Comparison of ENCODE assay signal across 8 cellular contexts in genomic region chr2:15561574-15562344, GRCh38. TPM values are rescaled to one million over a fixed set of nuclear protein-coding genes. Genes with fewer than 3 reads are reported as not detected.
DNase-seq lines count a peak whose midpoint lies in the region; ATAC-seq, FAIRE-seq and TF ChIP-seq lines count a peak whose summit lies in the region.

No MANE protein-coding gene starts in this region.

- peaks cover 19% of the 10 kb centered on the region for H3K4me1 Mint-ChIP-seq in WTC11

- no peaks in the 10 kb centered on the region for H3K9me3 Mint-ChIP-seq in WTC11

- WGBS in ectodermal cell, 2 experiments: 22 to 31% methylated on average over 12 to 13 of the region's 13 CpGs
- WGBS in lung, 2 donors: 8 to 9% methylated on average over 13 of the region's 13 CpGs

- POLR2A ChIA-PET in WTC11 (lab: Charles Lee): no interaction called here

- H3K27ac ChIP-seq in ectodermal cell (ENCODE audit: insufficient read depth, low read depth, low read length, poor library complexity, severe bottlenecking) (peak overlapping the region; percentile 92), lung (ENCODE audit: low read depth in 1 of 2, low read length in 1 of 2) (peak overlapping the region; percentile 54 to 87)

- CTCF ChIA-PET in WTC11 (lab: Charles Lee): interaction anchor here (0.6 to 2.0 kb wide), 8 partner anchors 11 to 1068 kb away, joined by 3 to 24 read pairs (median 4); no protein-coding TSS in a partner anchor

- no peak for TF ChIP-seq POLR2A in H54 (IDR thresholded peaks at IDR 0.05; ENCODE audit: low read depth, low read length)

- H3K27me3 Mint-ChIP-seq in WTC11 (ENCODE audit: low read depth): peaks cover 6% of the 10 kb centered on the region

- no peaks in the 10 kb centered on the region for H3K36me3 ChIP-seq in GM06990 (ENCODE audit: control insufficient read depth, insufficient read depth, low read length)
- no peaks in the 10 kb centered on the region for H3K36me3 ChIP-seq in ectodermal cell (ENCODE audit: control insufficient read depth, insufficient read depth, low read length)
- no peaks in the 10 kb centered on the region for H3K36me3 ChIP-seq in lung (ENCODE audit: control insufficient read depth in 2 of 2, insufficient read depth in 2 of 2, low read length in 2 of 2)

- DNase-seq in GM06990 (ENCODE audit: extremely low read depth, insufficient read length): peak; percentile 7
- peak; percentile 12 for DNase-seq in H54 (ENCODE audit: insufficient read length, low spot score)
- DNase-seq in LoVo (ENCODE audit: low spot score): peak; percentile 35
- DNase-seq in WTC11 (ENCODE audit: low spot score): no peak
- no peak for DNase-seq in lung (ENCODE audit: low spot score)
- DNase-seq in stimulated activated naive CD4-positive, alpha-beta T cell treated with Interleukin-2 at 50 U/mL for 16 hours (lab: John Stamatoyannopoulos, UW): peak; percentile 13
- DNase-seq in NK-92 treated with Interleukin-12 subunit alpha and Interleukin-12 subunit beta, amount 100 ng/mL, for 24 hours (lab: John Stamatoyannopoulos, UW): no peak

- H3K27me3 ChIP-seq in GM06990 (replicated peaks; ENCODE audit: control insufficient read depth, insufficient read depth, low read length) (no peaks in the 10 kb centered on the region), ectodermal cell (ENCODE audit: control insufficient read depth, insufficient read depth, low read length, poor library complexity, severe bottlenecking) (no peaks in the 10 kb centered on the region), lung (ENCODE audit: control insufficient read depth, insufficient read depth) (no peaks in the 10 kb centered on the region)

- peak overlapping the region; percentile 81 for H3K27ac Mint-ChIP-seq in WTC11

- TF ChIP-seq CTCF in GM06990 (IDR thresholded peaks at IDR 0.05; ENCODE audit: insufficient read depth, low read length, poor library complexity, severe bottlenecking): no peak
- no peak for TF ChIP-seq CTCF in WTC11 (IDR thresholded peaks at IDR 0.05)
- TF ChIP-seq CTCF in lung (IDR thresholded peaks at IDR 0.05; ENCODE audit: control extremely low read depth, extremely low read depth): no peak

- H3K4me3 Mint-ChIP-seq in WTC11: peak overlapping the region; percentile 99

- no peak for FAIRE-seq in H54 (lab: Jason Lieb, UNC)

- no peaks in the 10 kb centered on the region for H3K36me3 Mint-ChIP-seq in WTC11

- H3K9me3 ChIP-seq in ectodermal cell (ENCODE audit: control insufficient read depth, low read length) (no peaks in the 10 kb centered on the region), lung (ENCODE audit: control insufficient read depth in 2 of 2, insufficient read depth in 1 of 2, low read length in 1 of 2) (no peaks in the 10 kb centered on the region)

- H3K4me1 ChIP-seq in ectodermal cell (ENCODE audit: control insufficient read depth, insufficient read depth, low read length) (peaks cover 12% of the 10 kb centered on the region), lung (ENCODE audit: control insufficient read depth in 2 of 2, insufficient read depth in 2 of 2, low read length in 2 of 2) (peaks cover 2 to 18% of the 10 kb centered on the region in 2 donors)

- H3K4me3 ChIP-seq in GM06990 (replicated peaks; ENCODE audit: low read depth, low read length): peak overlapping the region; percentile 86
- H3K4me3 ChIP-seq in ectodermal cell (ENCODE audit: insufficient read depth, low read depth, low read length): peak overlapping the region; percentile 83
- H3K4me3 ChIP-seq in lung: peak overlapping the region; percentile 29

- ATAC-seq in WTC11 (peak; percentile 3; the same call in 1 of the 2 replicates), lung (ENCODE audit: insufficient read depth, low FRiP score) (peak; percentile 42)

TF ChIP-seq in WTC11, 78 proteins besides CTCF, POLR2A, EP300 and RAD21 (continues in another document):
- no peak for TF ChIP-seq E2F4 (CRISPR knock-in tag; IDR thresholded peaks at IDR 0.05; ENCODE audit: borderline replicate concordance, low read depth)
- TF ChIP-seq, protein P1, sequence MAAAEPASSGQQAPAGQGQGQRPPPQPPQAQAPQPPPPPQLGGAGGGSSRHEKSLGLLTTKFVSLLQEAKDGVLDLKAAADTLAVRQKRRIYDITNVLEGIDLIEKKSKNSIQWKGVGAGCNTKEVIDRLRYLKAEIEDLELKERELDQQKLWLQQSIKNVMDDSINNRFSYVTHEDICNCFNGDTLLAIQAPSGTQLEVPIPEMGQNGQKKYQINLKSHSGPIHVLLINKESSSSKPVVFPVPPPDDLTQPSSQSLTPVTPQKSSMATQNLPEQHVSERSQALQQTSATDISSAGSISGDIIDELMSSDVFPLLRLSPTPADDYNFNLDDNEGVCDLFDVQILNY (CRISPR knock-in tag; IDR thresholded peaks at IDR 0.05): no peak
- no peak for TF ChIP-seq ZBTB21 (CRISPR knock-in tag; IDR thresholded peaks at IDR 0.05; ENCODE audit: borderline replicate concordance)
- no peak for TF ChIP-seq E2F1 (CRISPR knock-in tag; IDR thresholded peaks at IDR 0.05)
- TF ChIP-seq ELF4 (CRISPR knock-in tag; IDR thresholded peaks at IDR 0.05; ENCODE audit: low read depth): no peak
- no peak for TF ChIP-seq PREB (CRISPR knock-in tag; IDR thresholded peaks at IDR 0.05; ENCODE audit: borderline replicate concordance)
- TF ChIP-seq NFE2L1 (CRISPR knock-in tag; IDR thresholded peaks at IDR 0.05): no peak
- no peak for TF ChIP-seq KAT7 (CRISPR knock-in tag; IDR thresholded peaks at IDR 0.05; ENCODE audit: borderline replicate concordance)
- TF ChIP-seq NR3C1 (CRISPR knock-in tag; conservative IDR thresholded peaks at IDR 0.05; ENCODE audit: low read depth): no peak
- TF ChIP-seq ESRRA (CRISPR knock-in tag; IDR thresholded peaks at IDR 0.05; ENCODE audit: borderline replicate concordance): no peak
- no peak for TF ChIP-seq SOX15 (CRISPR knock-in tag; IDR thresholded peaks at IDR 0.05)
- no peak for TF ChIP-seq ZNF671 (CRISPR knock-in tag; IDR thresholded peaks at IDR 0.05)

RNA-seq across cellular contexts. Expression of gene NBAS, which starts 0.6 kb away (rescaled TPM):
- 32.3 to 42.6 TPM (median 41.4 TPM) in 3 replicates for total RNA-seq in WTC11 (2021)
- polyA plus RNA-seq in ectodermal cell (2013, experiment 1 of 4): 44.6 TPM
- polyA plus RNA-seq in ectodermal cell (2013, experiment 2 of 4): 49.7 TPM
- polyA plus RNA-seq in ectodermal cell (2013, experiment 3 of 4): 42.9 TPM
- polyA plus RNA-seq in ectodermal cell (2013, experiment 4 of 4): 41.6 TPM
- 10 to 100 TPM; 40.1 to 61.3 TPM for total RNA-seq in lung
- 10 to 100 TPM; 15.6 to 30.8 TPM for polyA plus RNA-seq in lung

RNA-seq across cellular contexts. Expression of gene DDX1, which starts 29.9 kb away (rescaled TPM):
- total RNA-seq in WTC11 (2021): 103 to 115 TPM (median 104 TPM) in 3 replicates
- 116 TPM for polyA plus RNA-seq in ectodermal cell (2013, experiment 1 of 4)
- 130 TPM for polyA plus RNA-seq in ectodermal cell (2013, experiment 2 of 4)
- 90.5 TPM for polyA plus RNA-seq in ectodermal cell (2013, experiment 3 of 4)
- polyA plus RNA-seq in ectodermal cell (2013, experiment 4 of 4): 97.2 TPM
- 10 to 100 TPM; 62.3 to 85.2 TPM for total RNA-seq in lung
- polyA plus RNA-seq in lung: 10 to 100 TPM; 53.7 to 58.8 TPM

Comparison
In these comparisons a context has a peak if more than half of its experiments do, and no peak if none do; other contexts are left out.
1. DNase-seq: peak in GM06990 (single experiment), H54 (single experiment), LoVo (single experiment) and stimulated activated naive CD4-positive, alpha-beta T cell treated with Interleukin-2 at 50 U/mL for 16 hours (single experiment); none in WTC11 (single experiment), lung (single experiment) and NK-92 treated with Interleukin-12 subunit alpha and Interleukin-12 subunit beta, amount 100 ng/mL, for 24 hours (single experiment).
2. H3K4me3 ChIP-seq: peak in every context shown above with its lines; median percentile 86 in GM06990; 83 in ectodermal cell; 29 in lung.